In genomic region chr11:68685656-68686380, GRCh38 we compare ENCODE assay signal across 1 cellular context.
TF ChIP-seq lines count a peak whose summit lies in the region.

No MANE protein-coding gene starts in this region.

TF ChIP-seq in WTC11, 78 proteins besides CTCF, POLR2A, EP300 and RAD21 (continued from another document):
- TF ChIP-seq ATF2 (CRISPR knock-in tag; IDR thresholded peaks at IDR 0.05; ENCODE audit: borderline replicate concordance, low read depth) (no peak), ZNF416 (CRISPR knock-in tag; IDR thresholded peaks at IDR 0.05) (no peak), ZNF219 (CRISPR knock-in tag; IDR thresholded peaks at IDR 0.05; ENCODE audit: borderline replicate concordance) (no peak), NFATC4 (CRISPR knock-in tag; IDR thresholded peaks at IDR 0.05) (no peak), ZNF425 (CRISPR knock-in tag; conservative IDR thresholded peaks at IDR 0.05) (no peak), FOXP1 (CRISPR knock-in tag; IDR thresholded peaks at IDR 0.05; ENCODE audit: borderline replicate concordance) (no peak), ATF3 (CRISPR knock-in tag; conservative IDR thresholded peaks at IDR 0.05) (no peak), NR3C1 (CRISPR knock-in tag; conservative IDR thresholded peaks at IDR 0.05; ENCODE audit: low read depth) (no peak), GABPB1 (CRISPR knock-in tag; IDR thresholded peaks at IDR 0.05) (no peak), JAZF1 (CRISPR knock-in tag; IDR thresholded peaks at IDR 0.05) (no peak), ESRRA (CRISPR knock-in tag; IDR thresholded peaks at IDR 0.05; ENCODE audit: borderline replicate concordance) (no peak)
